ENCODE assay signal across 1 cellular context in genomic region chr22:42614312-42615091, GRCh38.
TF ChIP-seq lines count a peak whose summit lies in the region.

POLDIP3 (minus strand) TSS chr22:42614883; CDS start chr22:42614857, 26 bp downstream.

TF ChIP-seq in HepG2, 621 proteins besides CTCF, POLR2A, EP300 and RAD21 (continued from another document and continues in another):
- no peak; a peak in 1 of 4 replicates for TF ChIP-seq REST (IDR thresholded peaks at IDR 0.05; ENCODE audit: borderline replicate concordance in 1 of 2, low read depth in 1 of 2, low read length in 2 of 2)
- TF ChIP-seq ZFP91 (CRISPR knock-in tag; IDR thresholded peaks at IDR 0.05; ENCODE audit: borderline replicate concordance), result peak; percentile 68; the same call in 1 of the 2 replicates
- 0 out of 2 replicates have a peak, but pooled peaks have one; percentile 6 for TF ChIP-seq THAP7 (CRISPR knock-in tag; IDR thresholded peaks at IDR 0.05)
- TF ChIP-seq HINFP (CRISPR knock-in tag; IDR thresholded peaks at IDR 0.05; ENCODE audit: low read depth), result peak; percentile 100
- TF ChIP-seq TAF1 (CRISPR knock-in tag; IDR thresholded peaks at IDR 0.05), result peak; percentile 88
- TF ChIP-seq ZNF331 (CRISPR knock-in tag; IDR thresholded peaks at IDR 0.05), result no peak
- peak; percentile 35; the same call in 1 of the 2 replicates for TF ChIP-seq ZNF639 (CRISPR knock-in tag; conservative IDR thresholded peaks at IDR 0.05)
- TF ChIP-seq ASH2L (IDR thresholded peaks at IDR 0.05; ENCODE audit: insufficient read length, low read depth, low read length), result peak; percentile 80
- TF ChIP-seq HCFC1 (IDR thresholded peaks at IDR 0.05; ENCODE audit: low read depth, low read length), result peak; percentile 68
- TF ChIP-seq SKI (IDR thresholded peaks at IDR 0.05; ENCODE audit: partially characterized antibody), result peak; percentile 53
- peak; percentile 56; the same call in 1 of the 2 replicates for TF ChIP-seq KAT7 (CRISPR knock-in tag; IDR thresholded peaks at IDR 0.05; ENCODE audit: borderline replicate concordance)
- TF ChIP-seq TEAD3 (CRISPR knock-in tag; optimal IDR thresholded peaks at IDR 0.05; ENCODE audit: borderline replicate concordance), result no peak
- no peak for TF ChIP-seq FOSL1 (CRISPR knock-in tag; IDR thresholded peaks at IDR 0.05; ENCODE audit: borderline replicate concordance)
- TF ChIP-seq ZNF235 (CRISPR knock-in tag; IDR thresholded peaks at IDR 0.05; ENCODE audit: borderline replicate concordance), result 0 out of 2 replicates have a peak, but pooled peaks have one; percentile 1
- peak; percentile 56; the same call in 1 of the 2 replicates for TF ChIP-seq ZNF17 (CRISPR knock-in tag; IDR thresholded peaks at IDR 0.05)
- TF ChIP-seq PTBP1 (IDR thresholded peaks at IDR 0.05; ENCODE audit: low read depth, low read length, poor library complexity, severe bottlenecking), result peak; percentile 72
- TF ChIP-seq TCF7 (IDR thresholded peaks at IDR 0.05; ENCODE audit: low read depth), result no peak
- TF ChIP-seq ETV6 (CRISPR knock-in tag; conservative IDR thresholded peaks at IDR 0.05), result no peak
- 0 out of 2 replicates have a peak, but pooled peaks have one; percentile 4 for TF ChIP-seq MYNN (CRISPR knock-in tag; IDR thresholded peaks at IDR 0.05; ENCODE audit: low read depth)
- no peak for TF ChIP-seq ZGPAT (CRISPR knock-in tag; IDR thresholded peaks at IDR 0.05)
- 0 out of 2 replicates have a peak, but pooled peaks have one; percentile 34 for TF ChIP-seq RNF219 (CRISPR knock-in tag; IDR thresholded peaks at IDR 0.05)
- TF ChIP-seq TBX2 (CRISPR knock-in tag; IDR thresholded peaks at IDR 0.05; ENCODE audit: borderline replicate concordance), result peak; percentile 70
- TF ChIP-seq SIX4 (CRISPR knock-in tag; IDR thresholded peaks at IDR 0.05), result no peak
- TF ChIP-seq ZNF782 (CRISPR knock-in tag; IDR thresholded peaks at IDR 0.05; ENCODE audit: borderline replicate concordance), result peak; percentile 40; the same call in 1 of the 2 replicates
- TF ChIP-seq THRA (CRISPR knock-in tag; IDR thresholded peaks at IDR 0.05; ENCODE audit: borderline replicate concordance), result 0 out of 2 replicates have a peak, but pooled peaks have one; percentile 6
- no peak for TF ChIP-seq ZNF326 (CRISPR knock-in tag; IDR thresholded peaks at IDR 0.05; ENCODE audit: borderline replicate concordance)
- TF ChIP-seq SP5 (CRISPR knock-in tag; IDR thresholded peaks at IDR 0.05; ENCODE audit: borderline replicate concordance, low read depth), result peak; percentile 77; the same call in 1 of the 2 replicates
- TF ChIP-seq GFI1 (CRISPR knock-in tag; IDR thresholded peaks at IDR 0.05; ENCODE audit: borderline replicate concordance), result 0 out of 2 replicates have a peak, but pooled peaks have one; percentile 63
- no peak for TF ChIP-seq JUN (CRISPR knock-in tag; IDR thresholded peaks at IDR 0.05)
- 0 out of 2 replicates have a peak, but pooled peaks have one; percentile 36 for TF ChIP-seq ZNF850 (CRISPR knock-in tag; conservative IDR thresholded peaks at IDR 0.05)
- no peak for TF ChIP-seq TCF12 (IDR thresholded peaks at IDR 0.05)
- TF ChIP-seq TCF12 (CRISPR knock-in tag; IDR thresholded peaks at IDR 0.05), result peak; percentile 37; the same call in 1 of the 2 replicates
- peak; percentile 71 for TF ChIP-seq SRSF1 (optimal IDR thresholded peaks at IDR 0.05; ENCODE audit: low read depth, low read length)
- peak; percentile 27; the same call in 1 of the 2 replicates for TF ChIP-seq POLR2AphosphoS5 (IDR thresholded peaks at IDR 0.05; ENCODE audit: low read depth, low read length)
- TF ChIP-seq KDM3A (CRISPR knock-in tag; IDR thresholded peaks at IDR 0.05; ENCODE audit: low read depth), result peak; percentile 72
- TF ChIP-seq MED13 (CRISPR knock-in tag; IDR thresholded peaks at IDR 0.05), result no peak
- no peak; the same call in 1 of the 2 replicates for TF ChIP-seq NCOA1 (CRISPR knock-in tag; IDR thresholded peaks at IDR 0.05)
- TF ChIP-seq ATAD3A (CRISPR knock-in tag; IDR thresholded peaks at IDR 0.05), result no peak
- peak; percentile 45; the same call in 1 of the 2 replicates for TF ChIP-seq SALL1 (CRISPR knock-in tag; IDR thresholded peaks at IDR 0.05)
- TF ChIP-seq NFKBIZ (CRISPR knock-in tag; IDR thresholded peaks at IDR 0.05), result peak; percentile 10; the same call in 1 of the 2 replicates
- 0 out of 2 replicates have a peak, but pooled peaks have one; percentile 59 for TF ChIP-seq IKZF5 (CRISPR knock-in tag; IDR thresholded peaks at IDR 0.05)
- TF ChIP-seq MAX (IDR thresholded peaks at IDR 0.05), result peak; percentile 78; the same call in 1 of the 2 replicates
